ENCODE assay signal across 8 cellular contexts in the genomic region with DNA sequence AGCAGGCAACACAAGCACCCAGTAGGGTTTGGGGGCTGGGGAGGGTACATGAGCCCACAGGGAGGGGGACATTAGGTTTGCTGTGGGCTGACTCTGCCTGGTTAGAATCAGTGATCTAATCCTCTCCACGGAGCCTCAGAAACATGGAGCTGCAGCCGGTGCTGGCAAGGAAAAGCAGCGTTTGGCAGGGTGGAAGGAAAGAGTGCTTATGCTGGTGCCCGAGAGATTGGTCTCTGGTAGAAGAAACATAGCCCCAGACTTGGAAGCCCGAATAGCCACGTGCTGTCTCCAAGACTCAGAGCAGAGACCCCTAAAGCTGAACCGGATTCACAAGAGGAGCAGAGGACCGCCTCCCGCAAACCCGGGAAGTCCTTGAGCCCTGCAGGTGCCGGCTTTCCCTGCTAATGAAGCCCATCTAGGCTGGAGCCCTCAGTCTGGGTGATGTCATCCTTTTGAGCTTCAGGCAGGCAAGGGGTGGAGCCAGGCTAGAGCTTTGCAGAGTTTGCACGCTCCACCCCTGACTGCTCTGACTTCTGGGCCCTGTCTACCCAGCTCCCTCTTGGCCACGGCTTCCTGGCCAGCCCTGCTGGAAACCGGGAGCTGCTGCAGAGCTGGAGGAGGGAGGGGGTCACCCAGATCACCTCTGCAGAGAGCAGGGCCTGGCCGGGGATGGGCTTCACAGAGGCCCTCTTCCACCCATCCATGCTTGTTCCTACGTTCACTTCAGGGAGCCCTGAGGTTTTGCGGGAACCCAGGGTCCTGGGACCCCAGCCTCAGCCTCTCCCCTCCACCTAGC. TPM values are rescaled to one million over a fixed set of nuclear protein-coding genes. Genes with fewer than 3 reads are reported as not detected.
DNase-seq lines count a peak whose midpoint lies in the region; ATAC-seq, FAIRE-seq and TF ChIP-seq lines count a peak whose summit lies in the region.

No MANE protein-coding gene starts in this region.

- peak overlapping the region; percentile 38 for H3K4me3 Mint-ChIP-seq in stimulated activated effector memory CD8-positive, alpha-beta T cell treated with anti-CD3 and anti-CD28 coated beads, Interleukin-12 subunit alpha, Interleukin-12 subunit beta, amount 100 ng/mL, for 72 hours

- H2AFZ ChIP-seq in fibroblast of lung (ENCODE audit: low read length): peak overlapping the region; percentile 1

- H3K9me3 ChIP-seq in fibroblast of lung (ENCODE audit: control insufficient read depth, insufficient read depth, low read depth, low read length): no peaks in the 10 kb centered on the region
- H3K9me3 ChIP-seq in muscle layer of duodenum (ENCODE audit: control insufficient read depth in 1 of 2, low read length in 2 of 2): no peaks in the 10 kb centered on the region

- peaks cover 9% of the 10 kb centered on the region for H3K27me3 ChIP-seq in fibroblast of lung (ENCODE audit: control insufficient read depth, insufficient read depth, low read length)
- H3K27me3 ChIP-seq in muscle layer of duodenum (ENCODE audit: low read depth, low read length): no peaks in the 10 kb centered on the region

- DNase-seq in AG08396 (ENCODE audit: low spot score) (peak; percentile 90), HTR-8/SVneo (ENCODE audit: insufficient read length, low spot score) (peak; percentile 82), OCI-M1 (lab: John Stamatoyannopoulos, UW) (peak; percentile 75), fibroblast of lung (ENCODE audit: low read depth in 2 of 2) (peak; percentile 80 to 89)
- peak; percentile 19 to 31 for DNase-seq in activated T-helper 1 cell treated with anti-CD3 and anti-CD28 coated beads, Interleukin-2, amount 50 U/mL, for 16 hours (ENCODE audit: low read depth in 1 of 2, low spot score in 1 of 2)
- DNase-seq in stimulated activated effector memory CD8-positive, alpha-beta T cell treated with anti-CD3 and anti-CD28 coated beads, Interleukin-12 subunit alpha, Interleukin-12 subunit beta, amount 100 ng/mL, for 72 hours (ENCODE audit: low spot score in 2 of 2): peak; percentile 21 to 68

- H3K27ac ChIP-seq in fibroblast of lung (ENCODE audit: insufficient read depth, low read length) (no peak overlapping the region), muscle layer of duodenum (ENCODE audit: low read length) (peak overlapping the region; percentile 71)

- H3K27ac Mint-ChIP-seq in stimulated activated effector memory CD8-positive, alpha-beta T cell treated with anti-CD3 and anti-CD28 coated beads, Interleukin-12 subunit alpha, Interleukin-12 subunit beta, amount 100 ng/mL, for 72 hours: peak overlapping the region; percentile 15

- H3K9ac ChIP-seq in fibroblast of lung (ENCODE audit: insufficient read depth, low read length): no peak overlapping the region

- no peaks in the 10 kb centered on the region for H4K20me1 ChIP-seq in fibroblast of lung (ENCODE audit: control insufficient read depth, extremely low read depth, insufficient read depth, low read length)

- H3K4me3 ChIP-seq in fibroblast of lung (replicated peaks in 1 of 4; ENCODE audit: control extremely low read depth in 1 of 4, insufficient read depth in 1 of 4, low read depth in 3 of 4, low read length in 4 of 4) (peak overlapping the region in 3 of 4 experiments; percentile 6 to 29 (median 27)), muscle layer of duodenum (ENCODE audit: low read depth in 1 of 2, low read length in 2 of 2) (peak overlapping the region; percentile 28 to 53)

- H3K36me3 Mint-ChIP-seq in stimulated activated effector memory CD8-positive, alpha-beta T cell treated with anti-CD3 and anti-CD28 coated beads, Interleukin-12 subunit alpha, Interleukin-12 subunit beta, amount 100 ng/mL, for 72 hours: peaks cover 6% of the 10 kb centered on the region

- no peaks in the 10 kb centered on the region for H3K79me2 ChIP-seq in fibroblast of lung (ENCODE audit: control insufficient read depth, insufficient read depth, low read length)

- H3K4me1 ChIP-seq in fibroblast of lung (ENCODE audit: control insufficient read depth, extremely low read depth, insufficient read depth, low read length): peaks cover 10% of the 10 kb centered on the region
- H3K4me1 ChIP-seq in muscle layer of duodenum (ENCODE audit: control insufficient read depth in 1 of 2, insufficient read depth in 2 of 2, low read length in 2 of 2): peaks cover 12 to 56% of the 10 kb centered on the region in 2 donors

- peak; percentile 50 for ATAC-seq in GM19452 (IDR thresholded peaks at IDR 0.05; ENCODE audit: unreplicated experiment)
- ATAC-seq in stimulated activated effector memory CD8-positive, alpha-beta T cell treated with anti-CD3 and anti-CD28 coated beads, Interleukin-12 subunit alpha, Interleukin-12 subunit beta, amount 100 ng/mL, for 72 hours: peak; percentile 86

- no peaks in the 10 kb centered on the region for H3K9me3 Mint-ChIP-seq in stimulated activated effector memory CD8-positive, alpha-beta T cell treated with anti-CD3 and anti-CD28 coated beads, Interleukin-12 subunit alpha, Interleukin-12 subunit beta, amount 100 ng/mL, for 72 hours

- TF ChIP-seq CTCF in fibroblast of lung (conservative IDR thresholded peaks at IDR 0.05 in 1 of 2, IDR thresholded peaks at IDR 0.05 in 1 of 2; ENCODE audit: low read depth in 1 of 2, low read length in 2 of 2): no peak

- H3K36me3 ChIP-seq in fibroblast of lung (ENCODE audit: control insufficient read depth, insufficient read depth, low read length) (no peaks in the 10 kb centered on the region), muscle layer of duodenum (ENCODE audit: control insufficient read depth in 1 of 2, insufficient read depth in 2 of 2, low read length in 2 of 2) (no peaks in the 10 kb centered on the region)

- H3K4me2 ChIP-seq in fibroblast of lung (ENCODE audit: extremely low read depth, insufficient read depth, low read length): peak overlapping the region; percentile 34

- peak; percentile 23 for FAIRE-seq in HTR-8/SVneo (lab: Jason Lieb, UNC)

- H3K4me1 Mint-ChIP-seq in stimulated activated effector memory CD8-positive, alpha-beta T cell treated with anti-CD3 and anti-CD28 coated beads, Interleukin-12 subunit alpha, Interleukin-12 subunit beta, amount 100 ng/mL, for 72 hours: peaks cover 55% of the 10 kb centered on the region

RNA-seq across cellular contexts. Expression of a gene that starts 35.0 kb away (rescaled TPM):
- total RNA-seq in fibroblast of lung: 60.4 and 85.7 TPM in 2 replicates
- polyA plus RNA-seq in fibroblast of lung: 44.1 and 54.5 TPM in 2 replicates
- polyA plus RNA-seq in fibroblast of lung (2012): 34.3 and 41.9 TPM in 2 replicates
- polyA minus RNA-seq in fibroblast of lung (ENCODE audit: low replicate concordance): 53.5 and 56.9 TPM in 2 replicates

Comparison
In these comparisons a context has a peak if more than half of its experiments do, and no peak if none do; other contexts are left out.
1. DNase-seq: peak in every context shown above with its lines; median percentile 90 in AG08396; 84 in fibroblast of lung; 82 in HTR-8/SVneo; 75 in OCI-M1; 44 in stimulated activated effector memory CD8-positive, alpha-beta T cell treated with anti-CD3 and anti-CD28 coated beads, Interleukin-12 subunit alpha, Interleukin-12 subunit beta, amount 100 ng/mL, for 72 hours; 25 in activated T-helper 1 cell treated with anti-CD3 and anti-CD28 coated beads, Interleukin-2, amount 50 U/mL, for 16 hours.